ENCODE assay signal across 18 cellular contexts in genomic region chr1:119594386-119594785, GRCh38.
"Had no signal": no experiment of that assay in that cellular context is flagged by ENCODE, and none has a peak within 500 bp of the region (broad histone marks: within the 10 kb centered on the region; RNA-seq: fewer than 3 reads in every experiment).

No MANE protein-coding gene starts in this region.

- H3K4me2 ChIP-seq: neural progenitor cell had no signal

- H3K36me3 ChIP-seq: lower lobe of right lung, neural progenitor cell, pancreas had no signal

- H3K27ac Mint-ChIP-seq: activated CD8-positive, alpha-beta T cell treated with anti-CD3 and anti-CD28 coated beads, Interleukin-2, amount 10 ng/mL, durations not matched to agents 7 days and 5 days; activated naive CD8-positive, alpha-beta T cell treated with anti-CD3 and anti-CD28 coated beads, Interleukin-2, amount 10 ng/mL, durations not matched to agents 7 days and 5 days; neural progenitor cell; stimulated activated effector memory CD8-positive, alpha-beta T cell treated with anti-CD3 and anti-CD28 coated beads, Interleukin-12 subunit alpha, Interleukin-12 subunit beta, amount 100 ng/mL, for 72 hours; T-cell had no signal

- H3K9me3 ChIP-seq: pancreas had no signal

- H3K4me3 ChIP-seq: lower lobe of right lung, neural progenitor cell, pancreas, tibial artery had no signal

- H3K4me1 ChIP-seq: lower lobe of right lung, neural progenitor cell, pancreas, tibial artery had no signal

- H3K27ac ChIP-seq: lower lobe of right lung, neural progenitor cell, pancreas, tibial artery, VCaP had no signal

- H3K9me3 Mint-ChIP-seq: activated naive CD8-positive, alpha-beta T cell treated with anti-CD3 and anti-CD28 coated beads, Interleukin-2, amount 10 ng/mL, durations not matched to agents 7 days and 5 days; neural progenitor cell; stimulated activated effector memory CD8-positive, alpha-beta T cell treated with anti-CD3 and anti-CD28 coated beads, Interleukin-12 subunit alpha, Interleukin-12 subunit beta, amount 100 ng/mL, for 72 hours; T-cell had no signal

- DNase-seq: activated CD4-positive, alpha-beta T cell treated with anti-CD3 and anti-CD28 coated beads for 48 hours; activated CD8-positive, alpha-beta memory T cell treated with anti-CD3 and anti-CD28 coated beads, Interleukin-2, amount 50 U/mL, for 48 hours; activated CD8-positive, alpha-beta T cell treated with anti-CD3 and anti-CD28 coated beads, Interleukin-2, amount 10 ng/mL, durations not matched to agents 7 days and 5 days; activated naive CD8-positive, alpha-beta T cell treated with anti-CD3 and anti-CD28 coated beads, Interleukin-2, amount 10 ng/mL, durations not matched to agents 7 days and 5 days; aorta; central memory CD4-positive, alpha-beta T cell; cortex of kidney; effector memory CD4-positive, alpha-beta T cell; glutamatergic neuron; lower lobe of right lung; midbrain; pancreas; small intestine; T-cell; tibial artery had no signal

- H3K9ac ChIP-seq: neural progenitor cell had no signal

- H3K4me3 Mint-ChIP-seq: activated CD8-positive, alpha-beta T cell treated with anti-CD3 and anti-CD28 coated beads, Interleukin-2, amount 10 ng/mL, durations not matched to agents 7 days and 5 days; activated naive CD8-positive, alpha-beta T cell treated with anti-CD3 and anti-CD28 coated beads, Interleukin-2, amount 10 ng/mL, durations not matched to agents 7 days and 5 days; neural progenitor cell; stimulated activated effector memory CD8-positive, alpha-beta T cell treated with anti-CD3 and anti-CD28 coated beads, Interleukin-12 subunit alpha, Interleukin-12 subunit beta, amount 100 ng/mL, for 72 hours; T-cell had no signal

- H3K4me1 Mint-ChIP-seq: activated naive CD8-positive, alpha-beta T cell treated with anti-CD3 and anti-CD28 coated beads, Interleukin-2, amount 10 ng/mL, durations not matched to agents 7 days and 5 days; neural progenitor cell; stimulated activated effector memory CD8-positive, alpha-beta T cell treated with anti-CD3 and anti-CD28 coated beads, Interleukin-12 subunit alpha, Interleukin-12 subunit beta, amount 100 ng/mL, for 72 hours; T-cell had no signal

- H3K27me3 ChIP-seq: neural progenitor cell, pancreas, tibial artery had no signal

- H2AFZ ChIP-seq: neural progenitor cell had no signal

- ATAC-seq: activated CD8-positive, alpha-beta T cell treated with anti-CD3 and anti-CD28 coated beads, Interleukin-2, amount 10 ng/mL, durations not matched to agents 7 days and 5 days; pancreas; stimulated activated effector memory CD8-positive, alpha-beta T cell treated with anti-CD3 and anti-CD28 coated beads, Interleukin-12 subunit alpha, Interleukin-12 subunit beta, amount 100 ng/mL, for 72 hours; T-cell had no signal

- H3K36me3 Mint-ChIP-seq: activated naive CD8-positive, alpha-beta T cell treated with anti-CD3 and anti-CD28 coated beads, Interleukin-2, amount 10 ng/mL, durations not matched to agents 7 days and 5 days; neural progenitor cell; stimulated activated effector memory CD8-positive, alpha-beta T cell treated with anti-CD3 and anti-CD28 coated beads, Interleukin-12 subunit alpha, Interleukin-12 subunit beta, amount 100 ng/mL, for 72 hours; T-cell had no signal
